Comparison of ENCODE assay signal across 1 cellular context in the genomic region with DNA sequence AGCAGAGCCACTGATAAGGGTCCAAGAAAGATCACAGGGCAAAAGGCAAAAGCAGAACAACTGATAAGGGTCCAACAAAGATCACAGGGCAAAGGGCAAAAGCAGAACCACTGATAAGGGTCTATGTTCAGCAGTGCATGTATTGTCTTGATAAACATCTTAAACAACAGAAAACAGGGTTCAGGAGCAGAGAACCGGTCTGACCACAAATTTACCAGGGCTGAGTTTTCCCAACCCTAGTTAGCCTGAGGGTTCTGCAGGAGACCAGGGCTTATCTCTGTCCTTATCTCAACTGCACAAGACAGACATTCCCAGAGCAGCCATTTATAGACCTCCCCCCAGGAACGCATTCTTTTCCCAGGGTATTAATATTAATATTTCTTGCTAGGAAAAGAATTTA. TPM values are rescaled to one million over a fixed set of nuclear protein-coding genes. Genes with fewer than 3 reads are reported as not detected.
"Had no signal": no experiment of that assay in that cellular context is flagged by ENCODE, and none has a peak within 500 bp of the region (broad histone marks: within the 10 kb centered on the region; RNA-seq: fewer than 3 reads in every experiment).

No MANE protein-coding gene starts in this region.

RNA-seq across cellular contexts. Expression of a gene that starts 13.6 kb away (rescaled TPM):
- total RNA-seq: GM12878 had no signal
- polyA plus RNA-seq: GM12878 had no signal

RNA-seq across cellular contexts. Expression of a gene that starts 20.3 kb away (rescaled TPM):
- total RNA-seq: GM12878 had no signal
- polyA plus RNA-seq: GM12878 had no signal
